Comparison of ENCODE assay signal across 27 cellular contexts in genomic region chrX:91311969-91312368, GRCh38.
DNase-seq lines count a peak whose midpoint lies in the region; ATAC-seq, FAIRE-seq and TF ChIP-seq lines count a peak whose summit lies in the region.
"Had no signal": no experiment of that assay in that cellular context is flagged by ENCODE, and none has a peak within 500 bp of the region (broad histone marks: within the 10 kb centered on the region; RNA-seq: fewer than 3 reads in every experiment).

No MANE protein-coding gene starts in this region.

- TF ChIP-seq CTCF in OCI-LY3 (IDR thresholded peaks at IDR 0.05; ENCODE audit: low read depth, low read length) (no peak), GM12878 (IDR thresholded peaks at IDR 0.05 in 2 of 3, conservative IDR thresholded peaks at IDR 0.05 in 1 of 3; ENCODE audit: control insufficient read depth in 2 of 3, extremely low read depth in 1 of 3, insufficient read depth in 1 of 3, low read depth in 3 of 3, low read length in 3 of 3) (no peak), ovary (IDR thresholded peaks at IDR 0.05) (no peak)
- TF ChIP-seq CTCF in activated CD8-positive, alpha-beta T cell treated with anti-CD3 and anti-CD28 coated beads for 36 hours (IDR thresholded peaks at IDR 0.05): no peak

- no peak for DNase-seq in GM12878 (ENCODE audit: low read depth, low spot score)
- no peak for DNase-seq in activated CD8-positive, alpha-beta T cell treated with anti-CD3 and anti-CD28 coated beads for 36 hours
- DNase-seq in stimulated activated CD4-positive, alpha-beta T cell treated with anti-CD3 and anti-CD28 coated beads, Interleukin-2, amount 100 ng/mL, for 48 hours: no peak
- no peak for DNase-seq in ovary
- DNase-seq: ACHN; BE2C; C1 segment of cervical spinal cord; CD4-positive, alpha-beta memory T cell; CD4-positive, CD25-positive, alpha-beta regulatory T cell; CD8-positive, alpha-beta memory T cell; COR-L47; DMS 273 treated with DMSO at 0.1 percent for 48 hours; DMS153; DMS53; DMS79; DND-41; EL; GDM1 had no signal

- WGBS in GM12878 (ENCODE audit: insufficient coverage, insufficient replicate concordance, low lambda C conversion rate, missing lambda C conversion rate): 24% methylated on average over 4 of the region's 4 CpGs
- 68 to 77% (median 72%) methylated on average over 4 of the region's 4 CpGs for WGBS in ovary, 3 donors

- ATAC-seq in GM18858 (IDR thresholded peaks at IDR 0.05; ENCODE audit: unreplicated experiment): peak; percentile 49
- peak; percentile 55 for ATAC-seq in GM21717 (IDR thresholded peaks at IDR 0.05; ENCODE audit: unreplicated experiment)
- no peak for ATAC-seq in GM12878
- no peak for ATAC-seq in activated CD8-positive, alpha-beta T cell treated with anti-CD3 and anti-CD28 coated beads for 36 hours

- FAIRE-seq in GM12878 (lab: Jason Lieb, UNC): no peak
- FAIRE-seq: A204.1, GM12891, GM19239 had no signal

- H3K4me1 ChIP-seq in OCI-LY3 (ENCODE audit: low read length) (peaks cover 14% of the 10 kb centered on the region), GM12878 (ENCODE audit: control insufficient read depth, insufficient read depth, low read length) (no peaks in the 10 kb centered on the region), ovary (ENCODE audit: insufficient read depth) (no peaks in the 10 kb centered on the region)
- H3K4me1 ChIP-seq: BE2C, BLaER1 had no signal

- H3K36me3 Mint-ChIP-seq in activated CD8-positive, alpha-beta T cell treated with anti-CD3 and anti-CD28 coated beads for 36 hours (ENCODE audit: low read depth): no peaks in the 10 kb centered on the region
- H3K36me3 Mint-ChIP-seq: CD14-positive monocyte; CD4-positive, alpha-beta memory T cell; CD4-positive, CD25-positive, alpha-beta regulatory T cell; CD8-positive, alpha-beta memory T cell had no signal

- H3K4me3 ChIP-seq in OCI-LY3 (ENCODE audit: low read length): no peak overlapping the region
- no peak overlapping the region for H3K4me3 ChIP-seq in GM12878
- H3K4me3 ChIP-seq in ovary: no peak overlapping the region
- H3K4me3 ChIP-seq: BLaER1 had no signal

- H3K9ac ChIP-seq in OCI-LY3 (ENCODE audit: low read length) (no peak overlapping the region), GM12878 (ENCODE audit: control insufficient read depth, insufficient read depth, low read length) (no peak overlapping the region)
- H3K9ac ChIP-seq: BLaER1 had no signal

- SMC1A ChIA-PET in GM12878 (lab: Charles Lee; ENCODE audit: uncharacterized antibody, unreplicated experiment): no interaction called here

- H3K4me2 ChIP-seq in OCI-LY3 (ENCODE audit: low read length) (peak overlapping the region; percentile 6; the same call in 1 of the 2 replicates), GM12878 (ENCODE audit: control insufficient read depth, insufficient read depth) (no peak overlapping the region)
- H3K4me2 ChIP-seq: BLaER1 had no signal

- no peaks in the 10 kb centered on the region for H3K9me3 ChIP-seq in OCI-LY3 (ENCODE audit: insufficient read depth, low read length)
- H3K9me3 ChIP-seq in GM12878 (replicated peaks; ENCODE audit: control insufficient read depth, insufficient read depth, low read length): no peaks in the 10 kb centered on the region
- H3K9me3 ChIP-seq in ovary: no peaks in the 10 kb centered on the region
- H3K9me3 ChIP-seq: BE2C, BLaER1 had no signal

- no peaks in the 10 kb centered on the region for H3K4me1 Mint-ChIP-seq in activated CD8-positive, alpha-beta T cell treated with anti-CD3 and anti-CD28 coated beads for 36 hours (ENCODE audit: low read depth)
- H3K4me1 Mint-ChIP-seq: CD14-positive monocyte; CD4-positive, alpha-beta memory T cell; CD4-positive, CD25-positive, alpha-beta regulatory T cell; CD8-positive, alpha-beta memory T cell had no signal

- POLR2A ChIA-PET in GM12878 (lab: Charles Lee): no interaction called here
- POLR2A ChIA-PET in activated CD8-positive, alpha-beta T cell treated with anti-CD3 and anti-CD28 coated beads for 36 hours (lab: Charles Lee): no interaction called here

- H2AFZ ChIP-seq in OCI-LY3 (ENCODE audit: low read depth, low read length): no peak overlapping the region
- no peak overlapping the region for H2AFZ ChIP-seq in GM12878 (ENCODE audit: control insufficient read depth, low read depth, low read length)

- RAD21 ChIA-PET in GM12878 (lab: Charles Lee; ENCODE audit: unreplicated experiment): no interaction called here

- no peaks in the 10 kb centered on the region for H3K36me3 ChIP-seq in OCI-LY3 (replicated peaks; ENCODE audit: low read depth, low read length)
- H3K36me3 ChIP-seq in GM12878 (ENCODE audit: control insufficient read depth in 2 of 2, insufficient read depth in 2 of 2, low read length in 1 of 2): no peaks in the 10 kb centered on the region
- no peaks in the 10 kb centered on the region for H3K36me3 ChIP-seq in ovary
- H3K36me3 ChIP-seq: BE2C, BLaER1 had no signal

- in situ Hi-C loops in GM12878 (cut with MboI): no loop called here

- no peaks in the 10 kb centered on the region for H4K20me1 ChIP-seq in OCI-LY3 (ENCODE audit: insufficient read depth, low read length)
- no peaks in the 10 kb centered on the region for H4K20me1 ChIP-seq in GM12878 (ENCODE audit: control insufficient read depth, insufficient read depth)
- H4K20me1 ChIP-seq: BLaER1 had no signal

- H3K27ac ChIP-seq in OCI-LY3 (ENCODE audit: low read length) (no peak overlapping the region), GM12878 (ENCODE audit: control insufficient read depth, insufficient read depth) (no peak overlapping the region), ovary (no peak overlapping the region)
- H3K27ac ChIP-seq: 22Rv1, BLaER1 had no signal

- BruUV-seq in GM12878 (replicated peaks; lab: Mats Ljungman, UMichigan): no TSS peak

- CTCF ChIA-PET in GM12878 (lab: Yijun Ruan, JAX): no interaction called here
- CTCF ChIA-PET in activated CD8-positive, alpha-beta T cell treated with anti-CD3 and anti-CD28 coated beads for 36 hours (lab: Charles Lee): no interaction called here

- H3K27ac Mint-ChIP-seq in activated CD8-positive, alpha-beta T cell treated with anti-CD3 and anti-CD28 coated beads for 36 hours: no peak overlapping the region
- H3K27ac Mint-ChIP-seq: CD14-positive monocyte; CD4-positive, alpha-beta memory T cell; CD4-positive, CD25-positive, alpha-beta regulatory T cell; CD8-positive, alpha-beta memory T cell had no signal

- TF ChIP-seq EP300 in GM12878 (IDR thresholded peaks at IDR 0.05; ENCODE audit: borderline replicate concordance in 1 of 2, control insufficient read depth in 1 of 2, low read depth in 2 of 2, low read length in 2 of 2): no peak
- no peak for TF ChIP-seq EP300 in ovary (IDR thresholded peaks at IDR 0.05)

- TF ChIP-seq RAD21 in GM12878 (IDR thresholded peaks at IDR 0.05; ENCODE audit: insufficient read depth, low read depth, low read length): no peak

- H3K79me2 ChIP-seq in OCI-LY3 (ENCODE audit: low read length) (no peaks in the 10 kb centered on the region), GM12878 (ENCODE audit: control insufficient read depth, insufficient read depth, low read length) (no peaks in the 10 kb centered on the region)

- no peaks in the 10 kb centered on the region for H3K27me3 Mint-ChIP-seq in activated CD8-positive, alpha-beta T cell treated with anti-CD3 and anti-CD28 coated beads for 36 hours
- H3K27me3 Mint-ChIP-seq: CD4-positive, alpha-beta memory T cell; CD4-positive, CD25-positive, alpha-beta regulatory T cell had no signal

- H3K9me3 Mint-ChIP-seq in activated CD8-positive, alpha-beta T cell treated with anti-CD3 and anti-CD28 coated beads for 36 hours: no peaks in the 10 kb centered on the region
- H3K9me3 Mint-ChIP-seq: CD4-positive, alpha-beta memory T cell had no signal

- H3K4me3 Mint-ChIP-seq in activated CD8-positive, alpha-beta T cell treated with anti-CD3 and anti-CD28 coated beads for 36 hours: no peak overlapping the region
- H3K4me3 Mint-ChIP-seq: CD14-positive monocyte; CD4-positive, alpha-beta memory T cell; CD4-positive, CD25-positive, alpha-beta regulatory T cell; CD8-positive, alpha-beta memory T cell had no signal

- TF ChIP-seq POLR2A in GM12878 (IDR thresholded peaks at IDR 0.05; ENCODE audit: low read depth, low read length) (no peak), ovary (IDR thresholded peaks at IDR 0.05) (no peak)

- intact Hi-C loops in GM12878 (cut with micrococcal nuclease; ENCODE audit: unreplicated experiment) (no loop called here), ovary (cut with DNase I) (no loop called here)
- intact Hi-C loops in activated CD8-positive, alpha-beta T cell treated with anti-CD3 and anti-CD28 coated beads for 36 hours (cut with micrococcal nuclease): no loop called here

- H3K27me3 ChIP-seq in OCI-LY3 (ENCODE audit: low read depth, low read length): peaks cover 13% of the 10 kb centered on the region; the same call in 1 of the 2 replicates
- H3K27me3 ChIP-seq in GM12878 (replicated peaks in 1 of 2; ENCODE audit: control insufficient read depth in 2 of 2, insufficient read depth in 2 of 2, low read length in 1 of 2): no peaks in the 10 kb centered on the region
- H3K27me3 ChIP-seq in ovary: no peaks in the 10 kb centered on the region
- H3K27me3 ChIP-seq: BE2C had no signal

TF ChIP-seq in GM12878, 131 proteins besides CTCF, POLR2A, EP300 and RAD21:
- TF ChIP-seq JUNB (IDR thresholded peaks at IDR 0.05): peak; percentile 38; the same call in 1 of the 2 replicates
- TF ChIP-seq ZNF622 (IDR thresholded peaks at IDR 0.05): no peak

Comparison
In these comparisons a context has a peak if more than half of its experiments do, and no peak if none do; other contexts are left out.
1. ATAC-seq: peak in GM18858 (single experiment) and GM21717 (single experiment); none in GM12878 (single experiment) and activated CD8-positive, alpha-beta T cell treated with anti-CD3 and anti-CD28 coated beads for 36 hours (single experiment).